9 cellular contexts compared by ENCODE assay signal in genomic region chr2:64854773-64855237, GRCh38.
DNase-seq lines count a peak whose midpoint lies in the region; ATAC-seq lines count a peak whose summit lies in the region.
"Had no signal": no experiment of that assay in that cellular context is flagged by ENCODE, and none has a peak within 500 bp of the region (broad histone marks: within the 10 kb centered on the region; RNA-seq: fewer than 3 reads in every experiment).

No MANE protein-coding gene starts in this region.

- H3K27me3 Mint-ChIP-seq in CD8-positive, alpha-beta memory T cell: peaks cover 7 to 23% of the 10 kb centered on the region in 2 donors

- POLR2A ChIA-PET in CD8-positive, alpha-beta memory T cell (lab: Charles Lee): no interaction called here

- no peaks in the 10 kb centered on the region for H3K79me1 ChIP-seq in neuronal stem cell (ENCODE audit: low read depth, low read length)

- no peak overlapping the region for H2BK12ac ChIP-seq in neuronal stem cell (ENCODE audit: low read length)

- ATAC-seq in HG03139 (IDR thresholded peaks at IDR 0.05; ENCODE audit: unreplicated experiment): no peak

- H2AK5ac ChIP-seq in neuronal stem cell (ENCODE audit: low read depth, low read length): no peak overlapping the region

- H2BK120ac ChIP-seq in neuronal stem cell (ENCODE audit: low read depth, low read length): no peak overlapping the region

- no peak overlapping the region for H4K8ac ChIP-seq in neuronal stem cell (ENCODE audit: low read depth, low read length)

- peak overlapping the region; percentile 38 for H3K27ac ChIP-seq in CD8-positive, alpha-beta memory T cell (ENCODE audit: low read depth, low read length)
- H3K27ac ChIP-seq in neuronal stem cell (replicated peaks; ENCODE audit: low read length): no peak overlapping the region

- no peak overlapping the region for H3K4me2 ChIP-seq in neuronal stem cell (ENCODE audit: insufficient read depth, low read length, poor library complexity, severe bottlenecking)

- H3K4me3 Mint-ChIP-seq in CD8-positive, alpha-beta memory T cell: no peak overlapping the region

- WGBS in neuronal stem cell (ENCODE audit: extremely low coverage in 2 of 2, insufficient read length in 2 of 2, insufficient replicate concordance in 1 of 2), 2 donors: no CpG with 5 or more reads among the region's 1 CpG

- no peak overlapping the region for H2BK15ac ChIP-seq in neuronal stem cell (ENCODE audit: low read length)

- H3K27me3 ChIP-seq in CD8-positive, alpha-beta memory T cell (ENCODE audit: insufficient read depth, low read length, poor library complexity, severe bottlenecking): no peaks in the 10 kb centered on the region
- no peaks in the 10 kb centered on the region for H3K27me3 ChIP-seq in MG63
- H3K27me3 ChIP-seq in neuronal stem cell (ENCODE audit: control insufficient read depth in 3 of 3, insufficient read depth in 3 of 3, low read depth in 1 of 3, low read length in 3 of 3): peaks cover 0 to 2% (median 0%) of the 10 kb centered on the region in 3 experiments
- H3K27me3 ChIP-seq: esophagus squamous epithelium had no signal

- H2BK5ac ChIP-seq in neuronal stem cell (ENCODE audit: low read length): no peak overlapping the region

- H3K23ac ChIP-seq in neuronal stem cell (ENCODE audit: low read depth, low read length, poor library complexity): no peak overlapping the region

- no peaks in the 10 kb centered on the region for H3K36me3 Mint-ChIP-seq in CD8-positive, alpha-beta memory T cell

- H3K4me1 ChIP-seq in CD8-positive, alpha-beta memory T cell (ENCODE audit: insufficient read depth, low read length): no peaks in the 10 kb centered on the region
- peaks cover 16 to 33% of the 10 kb centered on the region in 2 donors for H3K4me1 ChIP-seq in neuronal stem cell (ENCODE audit: control insufficient read depth in 2 of 2, insufficient read depth in 1 of 2, low read depth in 1 of 2, low read length in 2 of 2)

- H3K4me1 Mint-ChIP-seq in CD8-positive, alpha-beta memory T cell: peaks cover 0 to 5% (median 2%) of the 10 kb centered on the region in 3 donors

- peak overlapping the region; percentile 54 for H2AFZ ChIP-seq in neuronal stem cell (ENCODE audit: low read length)

- no peak overlapping the region for H3K18ac ChIP-seq in neuronal stem cell (ENCODE audit: low read length)

- H3K9me3 Mint-ChIP-seq in CD8-positive, alpha-beta memory T cell: no peaks in the 10 kb centered on the region

- no peaks in the 10 kb centered on the region for H3K36me3 ChIP-seq in CD8-positive, alpha-beta memory T cell (ENCODE audit: insufficient read depth, low read length)
- H3K36me3 ChIP-seq in MG63: no peaks in the 10 kb centered on the region
- no peaks in the 10 kb centered on the region for H3K36me3 ChIP-seq in neuronal stem cell (replicated peaks in 1 of 2; ENCODE audit: control insufficient read depth in 2 of 2, insufficient read depth in 2 of 2, low read length in 2 of 2)
- H3K36me3 ChIP-seq: esophagus squamous epithelium had no signal

- H3K27ac Mint-ChIP-seq in CD8-positive, alpha-beta memory T cell: no peak overlapping the region

- no peak overlapping the region for H4K91ac ChIP-seq in neuronal stem cell (ENCODE audit: low read depth, low read length, poor library complexity)

- no peak overlapping the region for H3K4ac ChIP-seq in neuronal stem cell (ENCODE audit: low read length)

- DNase-seq in CD8-positive, alpha-beta memory T cell: no peak
- DNase-seq in MG63: peak; percentile 53
- peak; percentile 29 for DNase-seq in dermis blood vessel endothelial cell
- no peak for DNase-seq in neuronal stem cell (ENCODE audit: low spot score)
- no peak for DNase-seq in NOMO-1 treated with DMSO at 0.1 percent for 48 hours (lab: John Stamatoyannopoulos, UW; ENCODE audit: unreplicated experiment)
- DNase-seq in cortex of kidney (lab: John Stamatoyannopoulos, UW): no peak
- DNase-seq in activated CD4-positive, CD25-positive, alpha-beta regulatory T cell treated with anti-CD3 and anti-CD28 coated beads, Interleukin-2, amount 50 U/mL, for 72 hours: no peak
- DNase-seq: esophagus squamous epithelium had no signal

- no peaks in the 10 kb centered on the region for H3K9me3 ChIP-seq in CD8-positive, alpha-beta memory T cell (ENCODE audit: low read length)
- H3K9me3 ChIP-seq in MG63 (no peaks in the 10 kb centered on the region), neuronal stem cell (replicated peaks in 1 of 2; ENCODE audit: control insufficient read depth in 2 of 2, insufficient read depth in 1 of 2, low read depth in 1 of 2, low read length in 2 of 2) (no peaks in the 10 kb centered on the region)
- H3K9me3 ChIP-seq: esophagus squamous epithelium had no signal

- no peak overlapping the region for H3K14ac ChIP-seq in neuronal stem cell (ENCODE audit: low read length)

- H3K4me3 ChIP-seq in CD8-positive, alpha-beta memory T cell (ENCODE audit: low read length): no peak overlapping the region
- H3K4me3 ChIP-seq in MG63 (no peak overlapping the region), neuronal stem cell (ENCODE audit: low read length in 2 of 2) (no peak overlapping the region)
- H3K4me3 ChIP-seq: esophagus squamous epithelium had no signal

- H3K9ac ChIP-seq in neuronal stem cell (ENCODE audit: low read depth, low read length, poor library complexity): no peak overlapping the region

- CTCF ChIA-PET in CD8-positive, alpha-beta memory T cell (lab: Charles Lee): no interaction called here

Comparison
In these comparisons a context has a peak if more than half of its experiments do, and no peak if none do; other contexts are left out.
1. DNase-seq: peak in MG63 (single experiment) and dermis blood vessel endothelial cell (single experiment); none in CD8-positive, alpha-beta memory T cell (0 of 5), neuronal stem cell (single experiment), NOMO-1 treated with DMSO at 0.1 percent for 48 hours (single experiment), cortex of kidney (single experiment) and activated CD4-positive, CD25-positive, alpha-beta regulatory T cell treated with anti-CD3 and anti-CD28 coated beads, Interleukin-2, amount 50 U/mL, for 72 hours (single experiment).